Comparison of ENCODE assay signal across 7 cellular contexts in genomic region chr17:29615048-29615385, GRCh38. TPM values are rescaled to one million over a fixed set of nuclear protein-coding genes. Genes with fewer than 3 reads are reported as not detected.
DNase-seq lines count a peak whose midpoint lies in the region; ATAC-seq, FAIRE-seq and TF ChIP-seq lines count a peak whose summit lies in the region.

No MANE protein-coding gene starts in this region.

- H3K14ac ChIP-seq in H1 (ENCODE audit: insufficient read length) = no peak overlapping the region

- peak; percentile 59 for DNase-seq in activated CD4-positive, CD25-positive, alpha-beta regulatory T cell treated with anti-CD3 and anti-CD28 coated beads, Interleukin-2, amount 50 U/mL, for 72 hours
- DNase-seq in H1 (ENCODE audit: low read depth in 1 of 2, low spot score in 2 of 2) (no peak), progenitor cell of endocrine pancreas (ENCODE audit: low spot score, unreplicated experiment) (no peak), osteocyte (ENCODE audit: extremely low spot score, unreplicated experiment) (no peak), mucosa of gallbladder (ENCODE audit: low spot score) (no peak)

- H3K4me1 Mint-ChIP-seq in progenitor cell of endocrine pancreas (ENCODE audit: low read depth) = peaks cover 5% of the 10 kb centered on the region
- peaks cover 16% of the 10 kb centered on the region for H3K4me1 Mint-ChIP-seq in osteocyte (ENCODE audit: unreplicated experiment)

- H4K20me1 ChIP-seq in H1 (replicated peaks in 1 of 2; ENCODE audit: control insufficient read depth in 1 of 2, insufficient read depth in 2 of 2, low read length in 2 of 2) = peaks cover 3 to 5% of the 10 kb centered on the region in 2 experiments

- peaks cover 66% of the 10 kb centered on the region for H3K27me3 Mint-ChIP-seq in progenitor cell of endocrine pancreas
- H3K27me3 Mint-ChIP-seq in osteocyte (ENCODE audit: unreplicated experiment) = no peaks in the 10 kb centered on the region

- H2AFZ ChIP-seq in H1 (ENCODE audit: low read length) = no peak overlapping the region

- no peak overlapping the region for H3K4ac ChIP-seq in H1 (replicated peaks; ENCODE audit: insufficient read length, low read depth, low read length)

- POLR2A ChIA-PET in H1 (lab: Charles Lee; ENCODE audit: partially characterized antibody) = interaction anchor here (0.9 to 4.3 kb wide), 4 partner anchors 8 to 170 kb away, joined by 3 to 30 read pairs (median 4); partner anchors contain the start of gene ANKRD13B

- H3K23ac ChIP-seq in H1 (ENCODE audit: insufficient read length) = no peak overlapping the region

- no peaks in the 10 kb centered on the region for H3K9me3 Mint-ChIP-seq in progenitor cell of endocrine pancreas (ENCODE audit: low read depth)
- no peaks in the 10 kb centered on the region for H3K9me3 Mint-ChIP-seq in osteocyte (ENCODE audit: unreplicated experiment)

- peak overlapping the region; percentile 71 for H4K8ac ChIP-seq in H1 (ENCODE audit: extremely low read depth, insufficient read depth, low read length)

- H3K9me3 ChIP-seq in HUES48 (ENCODE audit: control insufficient read depth, insufficient read depth, low read length) (no peaks in the 10 kb centered on the region), H1 (ENCODE audit: insufficient read depth in 2 of 2, low read depth in 1 of 2, low read length in 1 of 2) (peaks cover 0 to 11% of the 10 kb centered on the region in 2 experiments; a peak in 1 of 4 replicates)

- 62% methylated on average over 15 of the region's 15 CpGs; no CpG with 5 or more reads in 1 of the 2 experiments for WGBS in H1 (ENCODE audit: extremely low coverage in 1 of 2, insufficient coverage in 1 of 2, insufficient read length in 1 of 2, insufficient replicate concordance in 2 of 2, low coverage in 1 of 2, low lambda C conversion rate in 2 of 2, missing lambda C conversion rate in 1 of 2), 2 experiments

- H3K36me3 ChIP-seq in HUES48 (ENCODE audit: control insufficient read depth, insufficient read depth, low read length) (0 out of 2 replicates have a peak, but pooled peaks cover 4% of the 10 kb centered on the region), H1 (ENCODE audit: control insufficient read depth in 2 of 4, insufficient read depth in 4 of 4, low read length in 3 of 4) (peaks cover 0 to 7% (median 0%) of the 10 kb centered on the region in 4 experiments; a peak in 1 of 8 replicates)

- no peaks in the 10 kb centered on the region for H3K79me2 ChIP-seq in H1 (ENCODE audit: control insufficient read depth in 1 of 2, insufficient read depth in 2 of 2, low read length in 2 of 2)

- peaks cover 49% of the 10 kb centered on the region for H3K27me3 ChIP-seq in HUES48 (ENCODE audit: control insufficient read depth, insufficient read depth, low read length)
- peaks cover 17 to 58% (median 46%) of the 10 kb centered on the region in 4 experiments for H3K27me3 ChIP-seq in H1 (replicated peaks in 1 of 4; ENCODE audit: control insufficient read depth in 3 of 4, extremely low read depth in 1 of 4, insufficient read depth in 3 of 4, low read length in 3 of 4)

- H4K5ac ChIP-seq in H1 (ENCODE audit: insufficient read length, low read depth, low read length) = no peak overlapping the region

- ATAC-seq in esophagus mucosa = no peak

- peak overlapping the region; percentile 62 for H3K4me3 ChIP-seq in HUES48 (ENCODE audit: low read depth, low read length)
- peak overlapping the region; percentile 36 to 60 (median 50); a peak in 5 of 8 replicates for H3K4me3 ChIP-seq in H1 (ENCODE audit: extremely low read depth in 1 of 4, insufficient read depth in 2 of 4, low read depth in 3 of 4, low read length in 4 of 4)

- H4K91ac ChIP-seq in H1 (replicated peaks; ENCODE audit: insufficient read length, low read length) = peak overlapping the region; percentile 35

- no peak for TF ChIP-seq CTCF in H1 (IDR thresholded peaks at IDR 0.05; ENCODE audit: control extremely low read depth in 1 of 3, insufficient read depth in 1 of 3, low read depth in 1 of 3, low read length in 3 of 3)
- TF ChIP-seq CTCF in progenitor cell of endocrine pancreas (IDR thresholded peaks at IDR 0.05; ENCODE audit: unreplicated experiment) = no peak
- no peak for TF ChIP-seq CTCF in osteocyte (IDR thresholded peaks at IDR 0.05)

- H3K4me3 Mint-ChIP-seq in progenitor cell of endocrine pancreas (ENCODE audit: low read depth) = peak overlapping the region; percentile 7
- no peak overlapping the region for H3K4me3 Mint-ChIP-seq in osteocyte (ENCODE audit: unreplicated experiment)

- H2BK12ac ChIP-seq in H1 (ENCODE audit: low read depth, low read length) = no peak overlapping the region

- CTCF ChIA-PET in H1 (lab: Charles Lee; ENCODE audit: partially characterized antibody) = interaction anchor here (0.7 to 13.1 kb wide), 8 partner anchors 11 to 147 kb away, joined by 3 to 193 read pairs (median 71); partner anchors contain the start of genes ABHD15, ANKRD13B and TP53I13

- H2BK20ac ChIP-seq in H1 (ENCODE audit: low read length) = no peak overlapping the region

- H3K4me2 ChIP-seq in H1 (ENCODE audit: insufficient read depth in 1 of 2, low read depth in 2 of 2, low read length in 2 of 2) = peak overlapping the region; percentile 90 to 96

- no peak for TF ChIP-seq RAD21 in H1 (IDR thresholded peaks at IDR 0.05 in 1 of 2, conservative IDR thresholded peaks at IDR 0.05 in 1 of 2; ENCODE audit: low read depth in 2 of 2, low read length in 2 of 2)

- H3K27ac ChIP-seq in HUES48 (ENCODE audit: low read depth, low read length) (no peak overlapping the region), H1 (ENCODE audit: low read depth, low read length) (no peak overlapping the region)

- H3K9ac ChIP-seq in HUES48 (ENCODE audit: low read depth, low read length) (no peak overlapping the region), H1 (replicated peaks in 1 of 4; ENCODE audit: extremely low read depth in 1 of 4, low read depth in 3 of 4, low read length in 3 of 4) (no peak overlapping the region)

- no peak for FAIRE-seq in H1 (lab: Jason Lieb, UNC)

- no peak overlapping the region for H3K56ac ChIP-seq in H1 (replicated peaks; ENCODE audit: insufficient read length, low read depth, low read length)

- no peak overlapping the region for H2BK120ac ChIP-seq in H1 (replicated peaks; ENCODE audit: low read depth, low read length)

- H3K4me1 ChIP-seq in HUES48 (ENCODE audit: control insufficient read depth, insufficient read depth, low read length) (peaks cover 37% of the 10 kb centered on the region), H1 (replicated peaks in 1 of 4; ENCODE audit: control insufficient read depth in 3 of 4, insufficient read depth in 4 of 4, low read length in 3 of 4) (peaks cover 11 to 45% (median 35%) of the 10 kb centered on the region in 4 experiments)

- peaks cover 13% of the 10 kb centered on the region for H3K23me2 ChIP-seq in H1 (ENCODE audit: low read depth, low read length)

- 0 out of 2 replicates have a peak, but pooled peaks cover 2% of the 10 kb centered on the region for H3K79me1 ChIP-seq in H1 (ENCODE audit: low read depth, low read length)

- no peak for TF ChIP-seq POLR2A in H1 (IDR thresholded peaks at IDR 0.05; ENCODE audit: control extremely low read depth in 1 of 2, low read depth in 2 of 2, low read length in 2 of 2)

- no peak overlapping the region for H2AK5ac ChIP-seq in H1 (ENCODE audit: low read depth, low read length)

- no peak for TF ChIP-seq EP300 in H1 (IDR thresholded peaks at IDR 0.05; ENCODE audit: borderline replicate concordance in 1 of 2, low read depth in 2 of 2, low read length in 2 of 2)

- H3K27ac Mint-ChIP-seq in progenitor cell of endocrine pancreas (no peak overlapping the region), osteocyte (ENCODE audit: unreplicated experiment) (no peak overlapping the region)

- H3K36me3 Mint-ChIP-seq in progenitor cell of endocrine pancreas (ENCODE audit: insufficient read depth) (no peaks in the 10 kb centered on the region), osteocyte (ENCODE audit: unreplicated experiment) (peaks cover 2% of the 10 kb centered on the region)

- H2BK15ac ChIP-seq in H1 (ENCODE audit: low read length) = peak overlapping the region; percentile 95; the same call in 1 of the 2 replicates

- peak overlapping the region; percentile 60; the same call in 1 of the 2 replicates for H3K18ac ChIP-seq in H1 (ENCODE audit: extremely low read depth, low read length)

- no peak overlapping the region for H2BK5ac ChIP-seq in H1 (ENCODE audit: low read depth, low read length)

RNA-seq across cellular contexts. Expression of gene CORO6, which starts 7.7 kb away (rescaled TPM):
- total RNA-seq in H1 (2021; fragmentation: NEBNext Ultra II Directional; extraction: Animal tissue kit (Norgen Biotek cat#: 25700)) = 2.1 and 2.5 TPM in 2 replicates
- polyA plus RNA-seq in H1 (2011; rRNA removed) = 8.6 and 13.3 TPM in 2 replicates
- 10.9 TPM for polyA plus RNA-seq in H1 (2011; cell fraction: cytosol; rRNA removed)
- polyA plus RNA-seq in H1 (2011; cell fraction: nucleus; rRNA removed) = 106 TPM
- 3.1 to 6.2 TPM (median 5.5 TPM) in 4 replicates for polyA plus RNA-seq in H1 (2012, experiment 1 of 2)
- 3.1 TPM for polyA plus RNA-seq in H1 (2012, experiment 2 of 2)
- 3.6 TPM for polyA plus RNA-seq in H1 (2013, experiment 1 of 2)
- 3.3 TPM for polyA plus RNA-seq in H1 (2013, experiment 2 of 2)
- polyA minus RNA-seq in H1 (2011; rRNA and poly(A)+ RNA removed) = 7.3 and 10.4 TPM in 2 replicates
- 3.2 TPM for polyA minus RNA-seq in H1 (2011; cell fraction: cytosol; rRNA and poly(A)+ RNA removed)
- polyA minus RNA-seq in H1 (2011; cell fraction: nucleus; rRNA and poly(A)+ RNA removed) = 10.5 TPM
- 0.27 TPM in 1 of 2 replicates, not detected in the other for total RNA-seq in progenitor cell of endocrine pancreas
- 4.8 and 7.1 TPM in 2 replicates for total RNA-seq in osteocyte
- 12.9 TPM for total RNA-seq in mucosa of gallbladder
- total RNA-seq in esophagus mucosa = 1.4 TPM

RNA-seq across cellular contexts. Expression of gene ANKRD13B, which starts 22.1 kb away (rescaled TPM):
- 41.0 and 48.5 TPM in 2 replicates for total RNA-seq in H1 (2021; fragmentation: NEBNext Ultra II Directional; extraction: Animal tissue kit (Norgen Biotek cat#: 25700))
- 16.4 and 30.3 TPM in 2 replicates for polyA plus RNA-seq in H1 (2011; rRNA removed)
- polyA plus RNA-seq in H1 (2011; cell fraction: cytosol; rRNA removed) = 17.6 TPM
- polyA plus RNA-seq in H1 (2011; cell fraction: nucleus; rRNA removed) = 167 TPM
- 25.6 to 40.3 TPM (median 33.5 TPM) in 4 replicates for polyA plus RNA-seq in H1 (2012, experiment 1 of 2)
- 22.3 TPM for polyA plus RNA-seq in H1 (2012, experiment 2 of 2)
- 21.9 TPM for polyA plus RNA-seq in H1 (2013, experiment 1 of 2)
- 20.2 TPM for polyA plus RNA-seq in H1 (2013, experiment 2 of 2)
- polyA minus RNA-seq in H1 (2011; rRNA and poly(A)+ RNA removed) = 7.7 and 13.1 TPM in 2 replicates
- polyA minus RNA-seq in H1 (2011; cell fraction: cytosol; rRNA and poly(A)+ RNA removed) = 22.4 TPM
- 33.4 TPM for polyA minus RNA-seq in H1 (2011; cell fraction: nucleus; rRNA and poly(A)+ RNA removed)
- total RNA-seq in progenitor cell of endocrine pancreas (22.8 and 27.5 TPM in 2 replicates), osteocyte (33.1 and 36.1 TPM in 2 replicates), mucosa of gallbladder (13.4 TPM), esophagus mucosa (2.7 TPM)

RNA-seq across cellular contexts. Expression of gene GIT1, which starts 25.6 kb away (rescaled TPM):
- total RNA-seq in H1 (2021; fragmentation: NEBNext Ultra II Directional; extraction: Animal tissue kit (Norgen Biotek cat#: 25700)) = 60.6 and 62.4 TPM in 2 replicates
- polyA plus RNA-seq in H1 (2011; rRNA removed) = 63.0 and 80.7 TPM in 2 replicates
- polyA plus RNA-seq in H1 (2011; cell fraction: cytosol; rRNA removed) = 43.3 TPM
- 93.3 TPM for polyA plus RNA-seq in H1 (2011; cell fraction: nucleus; rRNA removed)
- 36.7 to 55.7 TPM (median 48.9 TPM) in 4 replicates for polyA plus RNA-seq in H1 (2012, experiment 1 of 2)
- 54.3 TPM for polyA plus RNA-seq in H1 (2012, experiment 2 of 2)
- 45.0 TPM for polyA plus RNA-seq in H1 (2013, experiment 1 of 2)
- polyA plus RNA-seq in H1 (2013, experiment 2 of 2) = 45.5 TPM
- polyA minus RNA-seq in H1 (2011; rRNA and poly(A)+ RNA removed) = 45.9 and 62.5 TPM in 2 replicates
- 42.9 TPM for polyA minus RNA-seq in H1 (2011; cell fraction: cytosol; rRNA and poly(A)+ RNA removed)
- 55.6 TPM for polyA minus RNA-seq in H1 (2011; cell fraction: nucleus; rRNA and poly(A)+ RNA removed)
- 51.6 and 54.9 TPM in 2 replicates for total RNA-seq in progenitor cell of endocrine pancreas
- total RNA-seq in osteocyte = 48.2 and 50.7 TPM in 2 replicates
- 56.1 TPM for total RNA-seq in mucosa of gallbladder
- 28.7 TPM for total RNA-seq in esophagus mucosa

RNA-seq across cellular contexts. Expression of gene TP53I13, which starts 46.5 kb away (rescaled TPM):
- total RNA-seq in H1 (2021; fragmentation: NEBNext Ultra II Directional; extraction: Animal tissue kit (Norgen Biotek cat#: 25700)) = 21.1 and 22.4 TPM in 2 replicates
- 35.7 and 42.6 TPM in 2 replicates for polyA plus RNA-seq in H1 (2011; rRNA removed)
- polyA plus RNA-seq in H1 (2011; cell fraction: cytosol; rRNA removed) = 33.3 TPM
- 97.5 TPM for polyA plus RNA-seq in H1 (2011; cell fraction: nucleus; rRNA removed)
- polyA plus RNA-seq in H1 (2012, experiment 1 of 2) = 13.5 to 25.6 TPM (median 22.3 TPM) in 4 replicates
- 20.0 TPM for polyA plus RNA-seq in H1 (2012, experiment 2 of 2)
- polyA plus RNA-seq in H1 (2013, experiment 1 of 2) = 26.9 TPM
- polyA plus RNA-seq in H1 (2013, experiment 2 of 2) = 24.1 TPM
- polyA minus RNA-seq in H1 (2011; rRNA and poly(A)+ RNA removed) = 6.4 and 7.7 TPM in 2 replicates
- 15.0 TPM for polyA minus RNA-seq in H1 (2011; cell fraction: cytosol; rRNA and poly(A)+ RNA removed)
- 31.3 TPM for polyA minus RNA-seq in H1 (2011; cell fraction: nucleus; rRNA and poly(A)+ RNA removed)
- total RNA-seq in progenitor cell of endocrine pancreas (39.7 and 40.2 TPM in 2 replicates), osteocyte (42.0 and 43.1 TPM in 2 replicates), mucosa of gallbladder (109 TPM), esophagus mucosa (13.4 TPM)

RNA-seq across cellular contexts. Expression of gene ABHD15, which starts 48.2 kb away (rescaled TPM):
- total RNA-seq in H1 (2021; fragmentation: NEBNext Ultra II Directional; extraction: Animal tissue kit (Norgen Biotek cat#: 25700)) = 1.6 and 1.7 TPM in 2 replicates
- 0.88 and 1.2 TPM in 2 replicates for polyA plus RNA-seq in H1 (2011; rRNA removed)
- polyA plus RNA-seq in H1 (2011; cell fraction: cytosol; rRNA removed) = 1.2 TPM
- 1.6 TPM for polyA plus RNA-seq in H1 (2011; cell fraction: nucleus; rRNA removed)
- 1.3 to 1.6 TPM (median 1.5 TPM) in 4 replicates for polyA plus RNA-seq in H1 (2012, experiment 1 of 2)
- polyA plus RNA-seq in H1 (2012, experiment 2 of 2) = 1.9 TPM
- polyA plus RNA-seq in H1 (2013, experiment 1 of 2) = 1.3 TPM
- polyA plus RNA-seq in H1 (2013, experiment 2 of 2) = 1.3 TPM
- 1.8 and 2.1 TPM in 2 replicates for polyA minus RNA-seq in H1 (2011; rRNA and poly(A)+ RNA removed)
- 1.4 TPM for polyA minus RNA-seq in H1 (2011; cell fraction: cytosol; rRNA and poly(A)+ RNA removed)
- polyA minus RNA-seq in H1 (2011; cell fraction: nucleus; rRNA and poly(A)+ RNA removed) = 3.0 TPM
- total RNA-seq in progenitor cell of endocrine pancreas (5.3 and 5.4 TPM in 2 replicates), osteocyte (11.7 and 12.8 TPM in 2 replicates), mucosa of gallbladder (23.7 TPM), esophagus mucosa (2.5 TPM)
